ENCODE assay signal across 10 cellular contexts in the genomic region with DNA sequence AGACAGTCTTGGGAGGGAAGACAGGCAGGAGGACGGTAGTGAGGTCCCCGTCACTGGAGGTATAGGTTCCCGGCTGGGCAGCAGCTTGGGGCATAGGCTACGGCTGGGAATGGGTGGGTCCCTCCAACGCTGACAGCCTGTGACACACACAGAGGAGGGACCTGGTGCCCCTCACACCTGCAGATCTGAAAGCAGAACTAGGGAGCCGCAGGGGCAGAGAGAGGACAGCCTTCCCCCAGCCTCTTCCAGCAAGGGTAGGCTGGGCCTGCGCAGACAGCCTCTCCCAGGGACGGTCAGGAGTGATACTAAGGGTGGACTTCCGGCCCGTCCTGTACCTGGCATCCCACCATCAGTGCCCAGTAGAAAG. TPM values are rescaled to one million over a fixed set of nuclear protein-coding genes. Genes with fewer than 3 reads are reported as not detected.
DNase-seq lines count a peak whose midpoint lies in the region; ATAC-seq lines count a peak whose summit lies in the region.
"Had no signal": no experiment of that assay in that cellular context is flagged by ENCODE, and none has a peak within 500 bp of the region (broad histone marks: within the 10 kb centered on the region; RNA-seq: fewer than 3 reads in every experiment).

No MANE protein-coding gene starts in this region.

- H3K4me3 Mint-ChIP-seq in activated T-helper 1 cell treated with anti-CD3 and anti-CD28 coated beads, Interleukin-12 subunit alpha, Interleukin-12 subunit beta, Interleukin-2, Interleukin-4 antibody, amounts not matched to agents 30 ng/mL and 10 ng/mL and 1 ng/mL, durations not matched to agents 14 hours and 24 hours and 36 hours = no peak overlapping the region
- peak overlapping the region; percentile 75 for H3K4me3 Mint-ChIP-seq in stimulated activated naive CD8-positive, alpha-beta T cell treated with anti-CD3 and anti-CD28 coated beads, Interleukin-15, Interleukin-2, amounts not matched to agents 100 ng/mL and 50 ng/mL, for 24 hours
- H3K4me3 Mint-ChIP-seq: activated naive CD4-positive, alpha-beta T cell treated with anti-CD3 and anti-CD28 coated beads, Interleukin-2, amount 10 ng/mL, durations not matched to agents 7 days and 5 days had no signal

- H2BK15ac ChIP-seq in mesendoderm (replicated peaks; ENCODE audit: low read depth) = no peak overlapping the region

- no peaks in the 10 kb centered on the region for H3K79me2 ChIP-seq in mesendoderm (ENCODE audit: control insufficient read depth, insufficient read depth, low read length)

- no peak overlapping the region for H2AK5ac ChIP-seq in mesendoderm (ENCODE audit: low read length)

- H3K4ac ChIP-seq in mesendoderm (ENCODE audit: low read depth, low read length) = no peak overlapping the region

- H2BK5ac ChIP-seq in mesendoderm (ENCODE audit: low read length) = no peak overlapping the region

- H3K9ac ChIP-seq in mesendoderm (ENCODE audit: low read length) = no peak overlapping the region

- H4K5ac ChIP-seq in mesendoderm (ENCODE audit: low read length) = no peak overlapping the region

- H3K9me3 Mint-ChIP-seq in activated T-helper 1 cell treated with anti-CD3 and anti-CD28 coated beads, Interleukin-12 subunit alpha, Interleukin-12 subunit beta, Interleukin-2, Interleukin-4 antibody, amounts not matched to agents 30 ng/mL and 10 ng/mL and 1 ng/mL, durations not matched to agents 14 hours and 24 hours and 36 hours = no peaks in the 10 kb centered on the region
- H3K9me3 Mint-ChIP-seq in stimulated activated naive CD8-positive, alpha-beta T cell treated with anti-CD3 and anti-CD28 coated beads, Interleukin-15, Interleukin-2, amounts not matched to agents 100 ng/mL and 50 ng/mL, for 24 hours = no peaks in the 10 kb centered on the region
- H3K9me3 Mint-ChIP-seq: activated naive CD4-positive, alpha-beta T cell treated with anti-CD3 and anti-CD28 coated beads, Interleukin-2, amount 10 ng/mL, durations not matched to agents 7 days and 5 days had no signal

- no peak overlapping the region for H2BK120ac ChIP-seq in mesendoderm (ENCODE audit: low read depth, low read length)

- no peaks in the 10 kb centered on the region for H3K4me1 ChIP-seq in mesendoderm (ENCODE audit: control insufficient read depth, low read depth, low read length)

- H3K4me1 Mint-ChIP-seq in activated T-helper 1 cell treated with anti-CD3 and anti-CD28 coated beads, Interleukin-12 subunit alpha, Interleukin-12 subunit beta, Interleukin-2, Interleukin-4 antibody, amounts not matched to agents 30 ng/mL and 10 ng/mL and 1 ng/mL, durations not matched to agents 14 hours and 24 hours and 36 hours (ENCODE audit: low read depth) = peaks cover 38% of the 10 kb centered on the region
- peaks cover 66% of the 10 kb centered on the region for H3K4me1 Mint-ChIP-seq in stimulated activated naive CD8-positive, alpha-beta T cell treated with anti-CD3 and anti-CD28 coated beads, Interleukin-15, Interleukin-2, amounts not matched to agents 100 ng/mL and 50 ng/mL, for 24 hours (ENCODE audit: low read depth)

- peak overlapping the region; percentile 16 for H3K27ac Mint-ChIP-seq in activated T-helper 1 cell treated with anti-CD3 and anti-CD28 coated beads, Interleukin-12 subunit alpha, Interleukin-12 subunit beta, Interleukin-2, Interleukin-4 antibody, amounts not matched to agents 30 ng/mL and 10 ng/mL and 1 ng/mL, durations not matched to agents 14 hours and 24 hours and 36 hours
- peak overlapping the region; percentile 52 for H3K27ac Mint-ChIP-seq in stimulated activated naive CD8-positive, alpha-beta T cell treated with anti-CD3 and anti-CD28 coated beads, Interleukin-15, Interleukin-2, amounts not matched to agents 100 ng/mL and 50 ng/mL, for 24 hours
- H3K27ac Mint-ChIP-seq: activated naive CD4-positive, alpha-beta T cell treated with anti-CD3 and anti-CD28 coated beads, Interleukin-2, amount 10 ng/mL, durations not matched to agents 7 days and 5 days had no signal

- no peak overlapping the region for H3K27ac ChIP-seq in mesendoderm (ENCODE audit: low read depth, low read length)
- H3K27ac ChIP-seq: 22Rv1 had no signal

- ATAC-seq in HG03045 (IDR thresholded peaks at IDR 0.05; ENCODE audit: unreplicated experiment) = peak; percentile 52

- no peaks in the 10 kb centered on the region for H3K36me3 Mint-ChIP-seq in activated T-helper 1 cell treated with anti-CD3 and anti-CD28 coated beads, Interleukin-12 subunit alpha, Interleukin-12 subunit beta, Interleukin-2, Interleukin-4 antibody, amounts not matched to agents 30 ng/mL and 10 ng/mL and 1 ng/mL, durations not matched to agents 14 hours and 24 hours and 36 hours (ENCODE audit: low read depth)
- no peaks in the 10 kb centered on the region for H3K36me3 Mint-ChIP-seq in stimulated activated naive CD8-positive, alpha-beta T cell treated with anti-CD3 and anti-CD28 coated beads, Interleukin-15, Interleukin-2, amounts not matched to agents 100 ng/mL and 50 ng/mL, for 24 hours (ENCODE audit: low read depth)
- H3K36me3 Mint-ChIP-seq: activated naive CD4-positive, alpha-beta T cell treated with anti-CD3 and anti-CD28 coated beads, Interleukin-2, amount 10 ng/mL, durations not matched to agents 7 days and 5 days had no signal

- intact Hi-C loops in activated T-helper 1 cell treated with anti-CD3 and anti-CD28 coated beads, Interleukin-12 subunit alpha, Interleukin-12 subunit beta, Interleukin-2, Interleukin-4 antibody, amounts not matched to agents 30 ng/mL and 10 ng/mL and 1 ng/mL, durations not matched to agents 14 hours and 24 hours and 36 hours (cut with micrococcal nuclease) = loop anchor here (1.0 to 5.0 kb wide), 3 partner anchors 52 to 228 kb away; a partner anchor contains a TSS

- no peak overlapping the region for H3K4me3 ChIP-seq in mesendoderm (ENCODE audit: low read length)

- H3K18ac ChIP-seq in mesendoderm (ENCODE audit: low read length) = no peak overlapping the region

- no peak overlapping the region for H4K8ac ChIP-seq in mesendoderm (ENCODE audit: low read depth, low read length)

- no peaks in the 10 kb centered on the region for H3K27me3 Mint-ChIP-seq in activated T-helper 1 cell treated with anti-CD3 and anti-CD28 coated beads, Interleukin-12 subunit alpha, Interleukin-12 subunit beta, Interleukin-2, Interleukin-4 antibody, amounts not matched to agents 30 ng/mL and 10 ng/mL and 1 ng/mL, durations not matched to agents 14 hours and 24 hours and 36 hours (ENCODE audit: insufficient read depth)
- no peaks in the 10 kb centered on the region for H3K27me3 Mint-ChIP-seq in stimulated activated naive CD8-positive, alpha-beta T cell treated with anti-CD3 and anti-CD28 coated beads, Interleukin-15, Interleukin-2, amounts not matched to agents 100 ng/mL and 50 ng/mL, for 24 hours

- no peak overlapping the region for H3K23ac ChIP-seq in mesendoderm (ENCODE audit: low read length)

- no peaks in the 10 kb centered on the region for H3K36me3 ChIP-seq in mesendoderm (ENCODE audit: control insufficient read depth, insufficient read depth, low read length)

- H3K4me2 ChIP-seq in mesendoderm (ENCODE audit: low read length) = no peak overlapping the region

- DNase-seq in SIG-M5 treated with dmso at 0.1 percent for 504 hours (lab: John Stamatoyannopoulos, UW; ENCODE audit: unreplicated experiment) (peak; percentile 77), SIG-M5 (lab: John Stamatoyannopoulos, UW) (no peak), mesendoderm (no peak), NCI-H748 (lab: John Stamatoyannopoulos, UW; ENCODE audit: unreplicated experiment) (no peak), NCI-H2171 (lab: John Stamatoyannopoulos, UW) (no peak)
- no peak for DNase-seq in activated T-helper 1 cell treated with anti-CD3 and anti-CD28 coated beads, Interleukin-12 subunit alpha, Interleukin-12 subunit beta, Interleukin-2, Interleukin-4 antibody, amounts not matched to agents 30 ng/mL and 10 ng/mL and 1 ng/mL, durations not matched to agents 14 hours and 24 hours and 36 hours (ENCODE audit: low spot score)

- no CpG with 5 or more reads among the region's 10 CpGs for WGBS in mesendoderm (ENCODE audit: extremely low coverage, insufficient coverage, low lambda C conversion rate)

- no peaks in the 10 kb centered on the region for H3K79me1 ChIP-seq in mesendoderm (ENCODE audit: low read length)

- no peaks in the 10 kb centered on the region for H3K27me3 ChIP-seq in mesendoderm (ENCODE audit: insufficient read depth, low read length, poor library complexity)

- H3K56ac ChIP-seq in mesendoderm (ENCODE audit: low read length) = no peak overlapping the region

RNA-seq across cellular contexts. Expression of a gene that starts 2.0 kb away (rescaled TPM):
- total RNA-seq in activated T-helper 1 cell treated with anti-CD3 and anti-CD28 coated beads, Interleukin-12 subunit alpha, Interleukin-12 subunit beta, Interleukin-2, Interleukin-4 antibody, amounts not matched to agents 30 ng/mL and 10 ng/mL and 1 ng/mL, durations not matched to agents 14 hours and 24 hours and 36 hours = 0.13 and 0.34 TPM in 2 replicates
- polyA plus RNA-seq in mesendoderm (2013, experiment 1 of 2) = 0.03 TPM
- polyA plus RNA-seq in mesendoderm (2013, experiment 2 of 2) = 0.03 TPM

RNA-seq across cellular contexts. Expression of a gene that starts 21.4 kb away (rescaled TPM):
- total RNA-seq in activated T-helper 1 cell treated with anti-CD3 and anti-CD28 coated beads, Interleukin-12 subunit alpha, Interleukin-12 subunit beta, Interleukin-2, Interleukin-4 antibody, amounts not matched to agents 30 ng/mL and 10 ng/mL and 1 ng/mL, durations not matched to agents 14 hours and 24 hours and 36 hours = 6.1 and 7.8 TPM in 2 replicates
- 1.3 TPM for polyA plus RNA-seq in mesendoderm (2013, experiment 1 of 2)
- polyA plus RNA-seq in mesendoderm (2013, experiment 2 of 2) = 1.4 TPM

RNA-seq across cellular contexts. Expression of a gene that starts 49.9 kb away (rescaled TPM):
- 107 and 111 TPM in 2 replicates for total RNA-seq in activated T-helper 1 cell treated with anti-CD3 and anti-CD28 coated beads, Interleukin-12 subunit alpha, Interleukin-12 subunit beta, Interleukin-2, Interleukin-4 antibody, amounts not matched to agents 30 ng/mL and 10 ng/mL and 1 ng/mL, durations not matched to agents 14 hours and 24 hours and 36 hours
- polyA plus RNA-seq in mesendoderm (2013, experiment 1 of 2) = 7.6 TPM
- polyA plus RNA-seq in mesendoderm (2013, experiment 2 of 2) = 7.5 TPM
